In the genomic region with DNA sequence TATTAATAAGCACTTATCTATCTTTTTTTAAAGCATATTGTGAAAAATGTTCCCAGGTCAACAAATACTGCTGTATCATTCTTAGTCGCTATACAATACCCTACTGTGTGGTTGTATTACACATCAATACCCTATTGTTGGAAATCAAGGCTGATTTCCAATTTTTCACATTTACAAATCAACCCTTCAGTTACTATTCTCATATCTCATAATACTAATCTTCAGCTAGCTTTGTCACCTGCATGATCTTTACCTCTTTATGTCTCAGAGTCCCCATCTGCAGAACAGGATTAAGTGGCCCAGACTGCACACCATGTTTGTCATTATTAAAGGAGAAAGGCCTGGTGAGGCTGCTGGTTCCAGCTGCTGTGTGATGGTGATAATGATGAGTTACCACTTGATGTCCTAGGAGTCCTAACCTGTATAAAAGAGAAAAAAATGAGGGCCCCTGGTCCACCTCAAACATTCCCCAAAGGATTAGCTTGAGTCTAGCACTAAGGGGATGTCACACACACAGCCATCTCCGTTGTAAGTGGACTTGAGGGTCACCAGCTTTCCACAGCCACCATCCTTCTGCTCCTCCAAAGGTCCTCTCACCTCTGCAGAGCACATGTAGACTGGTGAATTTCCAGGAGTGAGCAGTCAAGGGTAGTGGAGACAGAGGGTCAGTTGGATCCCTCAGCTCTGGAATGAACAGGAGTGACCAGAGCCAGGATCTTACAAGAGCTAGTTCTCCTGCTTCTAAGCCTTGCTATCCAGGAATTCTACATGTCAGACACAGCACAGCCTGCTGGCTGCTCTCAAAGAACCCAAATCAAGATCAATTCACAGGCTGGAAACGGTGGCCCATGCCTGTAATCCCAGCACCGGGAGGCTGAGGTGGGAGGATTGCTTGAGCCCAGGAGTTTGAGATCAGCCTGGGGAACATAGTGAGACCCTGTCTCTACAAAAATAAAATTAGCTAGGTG, we compare ENCODE assay signal across 1 cellular context.
TF ChIP-seq lines count a peak whose summit lies in the region.

No MANE protein-coding gene starts in this region.

TF ChIP-seq in HepG2, 621 proteins besides CTCF, POLR2A, EP300 and RAD21:
- TF ChIP-seq KLF6 (CRISPR knock-in tag; IDR thresholded peaks at IDR 0.05) (no peak), MED13 (CRISPR knock-in tag; IDR thresholded peaks at IDR 0.05) (no peak), HNRNPL (IDR thresholded peaks at IDR 0.05; ENCODE audit: low read depth, low read length) (no peak), ZNF496 (CRISPR knock-in tag; IDR thresholded peaks at IDR 0.05; ENCODE audit: insufficient replicate concordance) (no peak)
- TF ChIP-seq, protein P1, sequence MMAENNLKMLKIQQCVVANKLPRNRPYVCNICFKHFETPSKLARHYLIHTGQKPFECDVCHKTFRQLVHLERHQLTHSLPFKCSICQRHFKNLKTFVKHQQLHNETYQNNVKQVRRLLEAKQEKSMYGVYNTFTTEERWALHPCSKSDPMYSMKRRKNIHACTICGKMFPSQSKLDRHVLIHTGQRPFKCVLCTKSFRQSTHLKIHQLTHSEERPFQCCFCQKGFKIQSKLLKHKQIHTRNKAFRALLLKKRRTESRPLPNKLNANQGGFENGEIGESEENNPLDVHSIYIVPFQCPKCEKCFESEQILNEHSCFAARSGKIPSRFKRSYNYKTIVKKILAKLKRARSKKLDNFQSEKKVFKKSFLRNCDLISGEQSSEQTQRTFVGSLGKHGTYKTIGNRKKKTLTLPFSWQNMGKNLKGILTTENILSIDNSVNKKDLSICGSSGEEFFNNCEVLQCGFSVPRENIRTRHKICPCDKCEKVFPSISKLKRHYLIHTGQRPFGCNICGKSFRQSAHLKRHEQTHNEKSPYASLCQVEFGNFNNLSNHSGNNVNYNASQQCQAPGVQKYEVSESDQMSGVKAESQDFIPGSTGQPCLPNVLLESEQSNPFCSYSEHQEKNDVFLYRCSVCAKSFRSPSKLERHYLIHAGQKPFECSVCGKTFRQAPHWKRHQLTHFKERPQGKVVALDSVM (CRISPR knock-in tag; IDR thresholded peaks at IDR 0.05), result no peak
- TF ChIP-seq, protein P2, sequence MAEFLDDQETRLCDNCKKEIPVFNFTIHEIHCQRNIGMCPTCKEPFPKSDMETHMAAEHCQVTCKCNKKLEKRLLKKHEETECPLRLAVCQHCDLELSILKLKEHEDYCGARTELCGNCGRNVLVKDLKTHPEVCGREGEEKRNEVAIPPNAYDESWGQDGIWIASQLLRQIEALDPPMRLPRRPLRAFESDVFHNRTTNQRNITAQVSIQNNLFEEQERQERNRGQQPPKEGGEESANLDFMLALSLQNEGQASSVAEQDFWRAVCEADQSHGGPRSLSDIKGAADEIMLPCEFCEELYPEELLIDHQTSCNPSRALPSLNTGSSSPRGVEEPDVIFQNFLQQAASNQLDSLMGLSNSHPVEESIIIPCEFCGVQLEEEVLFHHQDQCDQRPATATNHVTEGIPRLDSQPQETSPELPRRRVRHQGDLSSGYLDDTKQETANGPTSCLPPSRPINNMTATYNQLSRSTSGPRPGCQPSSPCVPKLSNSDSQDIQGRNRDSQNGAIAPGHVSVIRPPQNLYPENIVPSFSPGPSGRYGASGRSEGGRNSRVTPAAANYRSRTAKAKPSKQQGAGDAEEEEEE (CRISPR knock-in tag; IDR thresholded peaks at IDR 0.05; ENCODE audit: borderline replicate concordance), result no peak
